ENCODE assay signal across 24 cellular contexts in genomic region chrX:48726596-48726995, GRCh38. TPM values are rescaled to one million over a fixed set of nuclear protein-coding genes. Genes with fewer than 3 reads are reported as not detected.
DNase-seq lines count a peak whose midpoint lies in the region; ATAC-seq lines count a peak whose summit lies in the region.
"Had no signal": no experiment of that assay in that cellular context is flagged by ENCODE, and none has a peak within 500 bp of the region (broad histone marks: within the 10 kb centered on the region; RNA-seq: fewer than 3 reads in every experiment).

No MANE protein-coding gene starts in this region.

- H3K27me3 ChIP-seq in CD4-positive, alpha-beta memory T cell (ENCODE audit: insufficient read depth, low read length), result no peaks in the 10 kb centered on the region
- H3K27me3 ChIP-seq: MG63 had no signal

- H3K36me3 ChIP-seq in CD4-positive, alpha-beta memory T cell (ENCODE audit: insufficient read depth, low read length), result no peaks in the 10 kb centered on the region
- H3K36me3 ChIP-seq: MG63 had no signal

- ATAC-seq in activated T-cell treated with anti-CD3 and anti-CD28 coated beads, Interleukin-2, amount 50 U/mL, for 72 hours (replicated peaks in 1 of 2), result peak; percentile 36 to 46
- peak; percentile 42 for ATAC-seq in T-helper 17 cell
- ATAC-seq: Panc1 had no signal

- intact Hi-C loops in CD4-positive, alpha-beta memory T cell (cut with micrococcal nuclease), result no loop called here

- peaks cover 2 to 17% of the 10 kb centered on the region in 2 donors for H3K9me3 Mint-ChIP-seq in activated T-cell treated with anti-CD3 and anti-CD28 coated beads, Interleukin-2, amount 50 U/mL, for 72 hours
- peaks cover 0 to 24% (median 7%) of the 10 kb centered on the region in 8 donors for H3K9me3 Mint-ChIP-seq in CD4-positive, alpha-beta memory T cell
- no peaks in the 10 kb centered on the region for H3K9me3 Mint-ChIP-seq in immature natural killer cell

- peak overlapping the region; percentile 86 for H3K27ac Mint-ChIP-seq in activated T-cell treated with anti-CD3 and anti-CD28 coated beads, Interleukin-2, amount 50 U/mL, for 72 hours
- H3K27ac Mint-ChIP-seq in CD4-positive, alpha-beta memory T cell, result peak overlapping the region in 6 of 7 donors; percentile 23 to 76 (median 29)
- H3K27ac Mint-ChIP-seq in T-helper 17 cell (peak overlapping the region; percentile 29), immature natural killer cell (peak overlapping the region in 4 of 6 donors; percentile 4 to 59 (median 23))

- H3K27me3 Mint-ChIP-seq in activated T-cell treated with anti-CD3 and anti-CD28 coated beads, Interleukin-2, amount 50 U/mL, for 72 hours (ENCODE audit: low read depth), result peaks cover 13% of the 10 kb centered on the region
- no peaks in the 10 kb centered on the region for H3K27me3 Mint-ChIP-seq in CD4-positive, alpha-beta memory T cell
- H3K27me3 Mint-ChIP-seq in T-helper 17 cell (no peaks in the 10 kb centered on the region), immature natural killer cell (ENCODE audit: low read depth in 3 of 3) (peaks cover 0 to 4% (median 2%) of the 10 kb centered on the region in 3 donors)

- no peaks in the 10 kb centered on the region for H3K9me3 ChIP-seq in CD4-positive, alpha-beta memory T cell (ENCODE audit: control insufficient read depth in 1 of 2, low read length in 2 of 2)
- H3K9me3 ChIP-seq in T-helper 17 cell (ENCODE audit: control insufficient read depth, low read length, poor library complexity, severe bottlenecking), result no peaks in the 10 kb centered on the region
- H3K9me3 ChIP-seq: Caco-2, MG63 had no signal

- H3K36me3 Mint-ChIP-seq in activated T-cell treated with anti-CD3 and anti-CD28 coated beads, Interleukin-2, amount 50 U/mL, for 72 hours (ENCODE audit: insufficient read depth in 2 of 2), result peaks cover 9 to 17% of the 10 kb centered on the region in 2 donors
- peaks cover 0 to 4% of the 10 kb centered on the region in 2 donors for H3K36me3 Mint-ChIP-seq in CD4-positive, alpha-beta memory T cell
- H3K36me3 Mint-ChIP-seq in T-helper 17 cell (ENCODE audit: low read depth) (peaks cover 4% of the 10 kb centered on the region), immature natural killer cell (no peaks in the 10 kb centered on the region)

- no peak for DNase-seq in activated T-cell treated with anti-CD3 and anti-CD28 coated beads, Interleukin-2, amount 50 U/mL, for 72 hours
- DNase-seq in activated T-cell treated with anti-CD3 and anti-CD28 coated beads for 4 hours (no peak), T-helper 17 cell (no peak), immature natural killer cell (no peak), NCI-H446 (lab: John Stamatoyannopoulos, UW) (no peak)
- DNase-seq in CD4-positive, alpha-beta memory T cell, result peak in 3 of 5 donors; percentile 20 to 41 (median 20)
- DNase-seq in activated CD8-positive, alpha-beta memory T cell treated with anti-CD3 and anti-CD28 coated beads, Interleukin-2, amount 50 U/mL, for 48 hours, result no peak
- DNase-seq: Caco-2, GM23248, H7, KBM-7, MG63, NCI-H1105 treated with DMSO at 0.1 percent for 48 hours, NCI-H146, NCI-H2029, NCI-H69, SHP77 had no signal

- H3K4me1 Mint-ChIP-seq in activated T-cell treated with anti-CD3 and anti-CD28 coated beads, Interleukin-2, amount 50 U/mL, for 72 hours (ENCODE audit: low read depth), result peaks cover 23% of the 10 kb centered on the region
- H3K4me1 Mint-ChIP-seq in CD4-positive, alpha-beta memory T cell, result peaks cover 26 to 39% (median 36%) of the 10 kb centered on the region in 4 donors
- peaks cover 13% of the 10 kb centered on the region for H3K4me1 Mint-ChIP-seq in T-helper 17 cell
- H3K4me1 Mint-ChIP-seq in immature natural killer cell, result peaks cover 36 to 44% of the 10 kb centered on the region in 2 donors

- H3K4me3 ChIP-seq in CD4-positive, alpha-beta memory T cell (ENCODE audit: low read length in 2 of 2), result no peak overlapping the region
- H3K4me3 ChIP-seq: GM23248, MG63 had no signal

- peak overlapping the region in 1 of 2 donors; percentile 25 for H3K4me3 Mint-ChIP-seq in activated T-cell treated with anti-CD3 and anti-CD28 coated beads, Interleukin-2, amount 50 U/mL, for 72 hours
- peak overlapping the region in 4 of 8 donors; percentile 10 to 59 (median 24) for H3K4me3 Mint-ChIP-seq in CD4-positive, alpha-beta memory T cell
- H3K4me3 Mint-ChIP-seq in T-helper 17 cell (no peak overlapping the region), immature natural killer cell (peak overlapping the region in 1 of 5 donors; percentile 7)

- CTCF ChIA-PET in CD4-positive, alpha-beta memory T cell (lab: Charles Lee; ENCODE audit: partially characterized antibody), result no interaction called here

- H3K4me1 ChIP-seq in CD4-positive, alpha-beta memory T cell (ENCODE audit: insufficient read depth, low read length), result peaks cover 46% of the 10 kb centered on the region
- H3K4me1 ChIP-seq: Caco-2 had no signal

- no peak overlapping the region for H3K27ac ChIP-seq in CD4-positive, alpha-beta memory T cell (ENCODE audit: low read depth, low read length)
- H3K27ac ChIP-seq: GM23248, RWPE1 had no signal

- POLR2A ChIA-PET in CD4-positive, alpha-beta memory T cell (lab: Charles Lee; ENCODE audit: partially characterized antibody), result interaction anchor here (1.5 to 2.8 kb wide), 2 partner anchors 10 to 13 kb away, joined by 5 to 16 read pairs; no protein-coding TSS in a partner anchor

RNA-seq across cellular contexts. Expression of gene SUV39H1, which starts 30.1 kb away (rescaled TPM):
- total RNA-seq in activated T-cell treated with anti-CD3 and anti-CD28 coated beads, Interleukin-2, amount 50 U/mL, for 72 hours, result 10 to 100 TPM; 29.4 to 34.8 TPM
- 10 to 100 TPM in 1 of 2 experiments, 1 to 10 TPM in 1; 8.7 to 10.2 TPM for total RNA-seq in CD4-positive, alpha-beta memory T cell
- 10 to 100 TPM; 12.4 to 15.6 TPM for polyA plus RNA-seq in CD4-positive, alpha-beta memory T cell
- 1 to 10 TPM; 5.8 to 6.4 TPM for total RNA-seq in T-helper 17 cell
- 10 to 100 TPM; 13.0 to 18.5 (median 16.4) TPM for polyA plus RNA-seq in immature natural killer cell

RNA-seq across cellular contexts. Expression of gene GLOD5, which starts 35.0 kb away (rescaled TPM):
- not detected for total RNA-seq in activated T-cell treated with anti-CD3 and anti-CD28 coated beads, Interleukin-2, amount 50 U/mL, for 72 hours
- not detected for total RNA-seq in CD4-positive, alpha-beta memory T cell
- polyA plus RNA-seq in CD4-positive, alpha-beta memory T cell, result not detected
- total RNA-seq in T-helper 17 cell, result not detected
- not detected for polyA plus RNA-seq in immature natural killer cell
- total RNA-seq: A172, Caco-2, GM23248, H7, NCI-H460, OCI-LY7, SK-MEL-5 had no signal
- polyA plus RNA-seq: BJ, GM23248 had no signal

RNA-seq across cellular contexts. Expression of gene WAS, which starts 43.0 kb away (rescaled TPM):
- 10 to 100 TPM; 81.4 to 83.9 TPM for total RNA-seq in activated T-cell treated with anti-CD3 and anti-CD28 coated beads, Interleukin-2, amount 50 U/mL, for 72 hours
- 100 to 1,000 TPM; 108 to 110 TPM for total RNA-seq in CD4-positive, alpha-beta memory T cell
- polyA plus RNA-seq in CD4-positive, alpha-beta memory T cell, result 10 to 100 TPM; 13.4 to 33.8 TPM
- total RNA-seq in T-helper 17 cell, result 100 to 1,000 TPM in 1 of 2 donors, 10 to 100 TPM in 1; 86.0 to 105 TPM
- 10 to 100 TPM; 15.2 to 43.0 (median 18.3) TPM for polyA plus RNA-seq in immature natural killer cell
- total RNA-seq: GM23248 had no signal
- polyA plus RNA-seq: GM23248 had no signal

RNA-seq across cellular contexts. Expression of gene GATA1, which starts 59.8 kb away (rescaled TPM):
- total RNA-seq in activated T-cell treated with anti-CD3 and anti-CD28 coated beads, Interleukin-2, amount 50 U/mL, for 72 hours, result under 1 TPM; 0.22 to 0.35 TPM
- total RNA-seq in CD4-positive, alpha-beta memory T cell, result not detected
- not detected for polyA plus RNA-seq in CD4-positive, alpha-beta memory T cell
- total RNA-seq in T-helper 17 cell, result 1 to 10 TPM in 1 of 2 donors, under 1 TPM in 1; 0.32 to 7.6 TPM
- polyA plus RNA-seq in immature natural killer cell, result under 1 TPM in 1 of 3 donors, not detected in 2; 0.28 TPM
- total RNA-seq: A172, Caco-2, GM23248, H7, NCI-H460, OCI-LY7, SK-MEL-5 had no signal
- polyA plus RNA-seq: BJ, GM23248 had no signal

Comparison
In these comparisons a context has a peak if more than half of its experiments do, and no peak if none do; other contexts are left out.
1. DNase-seq: peak in CD4-positive, alpha-beta memory T cell (3 of 5); none in activated T-cell treated with anti-CD3 and anti-CD28 coated beads, Interleukin-2, amount 50 U/mL, for 72 hours (0 of 2), activated T-cell treated with anti-CD3 and anti-CD28 coated beads for 4 hours (single experiment), T-helper 17 cell (0 of 3), immature natural killer cell (0 of 3), activated CD8-positive, alpha-beta memory T cell treated with anti-CD3 and anti-CD28 coated beads, Interleukin-2, amount 50 U/mL, for 48 hours (single experiment) and NCI-H446 (0 of 2).
2. H3K27ac Mint-ChIP-seq: peak in every context shown above with its lines; median percentile 86 in activated T-cell treated with anti-CD3 and anti-CD28 coated beads, Interleukin-2, amount 50 U/mL, for 72 hours; 29 in CD4-positive, alpha-beta memory T cell; 29 in T-helper 17 cell; 23 in immature natural killer cell.